In genomic region chr19:4600893-4601292, GRCh38 we compare ENCODE assay signal across 26 cellular contexts.
"Had no signal": no experiment of that assay in that cellular context is flagged by ENCODE, and none has a peak within 500 bp of the region (broad histone marks: within the 10 kb centered on the region; RNA-seq: fewer than 3 reads in every experiment).

No MANE protein-coding gene starts in this region.

- ATAC-seq: foreskin keratinocyte; gastroesophageal sphincter; heart left ventricle; left lobe of liver; natural killer cell; pancreas; sciatic nerve; stimulated activated naive CD8-positive, alpha-beta T cell treated with anti-CD3 and anti-CD28 coated beads, Interleukin-15, amount 100 ng/mL, for 72 hours had no signal

- H3K9me3 ChIP-seq: esophagus muscularis mucosa, gastroesophageal sphincter, heart left ventricle, neutrophil, pancreas, suprapubic skin, transverse colon had no signal

- FAIRE-seq: endothelial cell of umbilical vein, kidney, pancreas had no signal

- H3K36me3 ChIP-seq: esophagus muscularis mucosa, gastroesophageal sphincter, heart left ventricle, neutrophil, pancreas, suprapubic skin, transverse colon had no signal

- H3K4me3 ChIP-seq: coronary artery, esophagus muscularis mucosa, gastroesophageal sphincter, heart left ventricle, hepatocyte, lung, pancreas, smooth muscle cell, suprapubic skin, transverse colon had no signal

- DNase-seq: dermis blood vessel endothelial cell; effector memory CD4-positive, alpha-beta T cell; foreskin keratinocyte; kidney; natural killer cell; pancreas; retina; stimulated activated CD4-positive, alpha-beta T cell treated with anti-CD3 and anti-CD28 coated beads, Interleukin-12 subunit alpha, Interleukin-12 subunit beta, amount 100 ng/mL, for 4 hours; stimulated activated CD4-positive, alpha-beta T cell treated with anti-CD3 and anti-CD28 coated beads, Interleukin-1b, Interleukin-23, amount 100 ng/mL, for 48 hours; stimulated activated CD4-positive, alpha-beta T cell treated with anti-CD3 and anti-CD28 coated beads, Interleukin-4, amount 100 ng/mL, for 1 hour; stimulated activated CD8-positive, alpha-beta memory T cell treated with anti-CD3 and anti-CD28 coated beads, Interleukin-4, amount 100 ng/mL, for 48 hours; stimulated activated naive CD4-positive, alpha-beta T cell; stimulated activated naive CD8-positive, alpha-beta T cell treated with anti-CD3 and anti-CD28 coated beads, Interleukin-15, amount 100 ng/mL, for 72 hours; transverse colon had no signal

- H3K27ac ChIP-seq: coronary artery, esophagus muscularis mucosa, foreskin keratinocyte, gastroesophageal sphincter, heart left ventricle, hepatocyte, neutrophil, pancreas, suprapubic skin, transverse colon had no signal

- H3K4me1 ChIP-seq: foreskin keratinocyte, pancreas had no signal
